8 cellular contexts compared by ENCODE assay signal in genomic region chr1:87328121-87329050, GRCh38. TPM values are rescaled to one million over a fixed set of nuclear protein-coding genes. Genes with fewer than 3 reads are reported as not detected.
DNase-seq lines count a peak whose midpoint lies in the region; ATAC-seq and TF ChIP-seq lines count a peak whose summit lies in the region.

Gene LMO4 (plus strand): TSS chr1:87328880. CDS start chr1:87332016, 3,136 bp downstream.

- no peaks in the 10 kb centered on the region for H3K9me3 Mint-ChIP-seq in activated CD4-positive, alpha-beta T cell treated with anti-CD3 and anti-CD28 coated beads, Interleukin-2, amount 10 ng/mL, durations not matched to agents 24 days and 14 days

- H3K27ac Mint-ChIP-seq in activated CD4-positive, alpha-beta T cell treated with anti-CD3 and anti-CD28 coated beads, Interleukin-2, amount 10 ng/mL, durations not matched to agents 24 days and 14 days: peak within 1 kb of the TSS; percentile 94

- peak within 1 kb of the TSS; percentile 61 for H3K4me3 ChIP-seq in colonic mucosa

- H3K4me1 ChIP-seq in colonic mucosa: peaks cover 6% of the 10 kb centered on the region

- H3K27me3 ChIP-seq in colonic mucosa (no peaks in the 10 kb centered on the region), layer of hippocampus (ENCODE audit: control insufficient read depth, insufficient read depth, low read length) (no peaks in the 10 kb centered on the region)

- intact Hi-C loops in activated CD4-positive, alpha-beta T cell treated with anti-CD3 and anti-CD28 coated beads, Interleukin-2, amount 10 ng/mL, durations not matched to agents 24 days and 14 days (cut with micrococcal nuclease): loop anchor here (1.0 to 10.0 kb wide), 6 partner anchors 76 to 1354 kb away; partner anchors contain the start of genes HS2ST1, PKN2, SELENOF and SH3GLB1
- intact Hi-C loops in colonic mucosa (cut with DNase I): no loop called here

- peaks cover 10% of the 10 kb centered on the region for H3K27me3 Mint-ChIP-seq in activated CD4-positive, alpha-beta T cell treated with anti-CD3 and anti-CD28 coated beads, Interleukin-2, amount 10 ng/mL, durations not matched to agents 24 days and 14 days

- H3K27ac ChIP-seq in colonic mucosa: peak within 1 kb of the TSS; percentile 93
- H3K27ac ChIP-seq in layer of hippocampus (ENCODE audit: low read depth, low read length): peak within 1 kb of the TSS; percentile 92

- DNase-seq in C1 segment of cervical spinal cord (lab: John Stamatoyannopoulos, UW) (peak; percentile 43 to 97 (median 93)), NCI-H526 treated with DMSO at 0.1 percent for 48 hours (lab: John Stamatoyannopoulos, UW) (peak; percentile 97), colonic mucosa (peak; percentile 96)
- peak; percentile 94 for DNase-seq in activated CD4-positive, alpha-beta T cell treated with anti-CD3 and anti-CD28 coated beads, Interleukin-2, amount 10 ng/mL, durations not matched to agents 24 days and 14 days
- peak; percentile 59 to 65 for DNase-seq in stimulated activated CD4-positive, alpha-beta T cell treated with anti-CD3 and anti-CD28 coated beads, Interleukin-1b, Interleukin-23, amount 100 ng/mL, for 4 hours (ENCODE audit: low read depth in 2 of 2)

- peaks cover 34% of the 10 kb centered on the region for H3K4me1 Mint-ChIP-seq in activated CD4-positive, alpha-beta T cell treated with anti-CD3 and anti-CD28 coated beads, Interleukin-2, amount 10 ng/mL, durations not matched to agents 24 days and 14 days

- peak within 1 kb of the TSS; percentile 90 to 93 for H3K9ac ChIP-seq in colonic mucosa (ENCODE audit: low read depth in 2 of 2, low read length in 2 of 2)

- ATAC-seq in GM19351 (IDR thresholded peaks at IDR 0.05; ENCODE audit: unreplicated experiment): peak; percentile 79
- peak; percentile 82 for ATAC-seq in HG03520 (IDR thresholded peaks at IDR 0.05; ENCODE audit: unreplicated experiment)

- peak within 1 kb of the TSS; percentile 89 for H3K4me3 Mint-ChIP-seq in activated CD4-positive, alpha-beta T cell treated with anti-CD3 and anti-CD28 coated beads, Interleukin-2, amount 10 ng/mL, durations not matched to agents 24 days and 14 days

- TF ChIP-seq CTCF in colonic mucosa (IDR thresholded peaks at IDR 0.05): no peak

- H3K9me3 ChIP-seq in colonic mucosa: no peaks in the 10 kb centered on the region

- peaks cover 11% of the 10 kb centered on the region for H3K36me3 Mint-ChIP-seq in activated CD4-positive, alpha-beta T cell treated with anti-CD3 and anti-CD28 coated beads, Interleukin-2, amount 10 ng/mL, durations not matched to agents 24 days and 14 days (ENCODE audit: low read depth)

- no peaks in the 10 kb centered on the region for H3K36me3 ChIP-seq in colonic mucosa

RNA-seq across cellular contexts. Expression of gene LMO4, which starts in this region (rescaled TPM):
- total RNA-seq in activated CD4-positive, alpha-beta T cell treated with anti-CD3 and anti-CD28 coated beads, Interleukin-2, amount 10 ng/mL, durations not matched to agents 24 days and 14 days: 23.7 and 26.1 TPM in 2 replicates
- 10 to 100 TPM; 23.6 to 24.1 TPM for total RNA-seq in colonic mucosa

Comparison
In these comparisons a context has a peak if more than half of its experiments do, and no peak if none do; other contexts are left out.
1. Peak in every context shown above with its lines: DNase-seq, ATAC-seq, H3K4me3 ChIP-seq and H3K27ac ChIP-seq.